Comparison of ENCODE assay signal across 21 cellular contexts in the genomic region with DNA sequence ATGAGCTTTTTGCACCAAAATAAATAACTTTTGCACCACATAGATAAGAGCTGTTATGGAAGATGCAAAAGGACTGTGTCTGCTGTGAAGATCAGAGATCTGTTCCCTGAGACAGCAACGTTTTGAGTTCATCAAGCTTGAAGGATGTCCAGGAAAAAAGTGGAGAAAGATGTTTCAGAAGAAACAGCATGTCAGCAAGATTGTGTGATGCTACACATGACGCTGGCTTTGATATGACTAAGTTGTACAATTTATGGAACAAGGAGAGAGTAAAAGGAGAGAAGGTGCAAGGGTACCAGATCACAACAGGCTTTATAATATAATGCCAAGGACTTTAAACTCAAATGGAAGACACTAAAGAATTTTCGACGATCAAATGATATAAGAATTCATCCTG. TPM values are rescaled to one million over a fixed set of nuclear protein-coding genes. Genes with fewer than 3 reads are reported as not detected.
"Had no signal": no experiment of that assay in that cellular context is flagged by ENCODE, and none has a peak within 500 bp of the region (broad histone marks: within the 10 kb centered on the region; RNA-seq: fewer than 3 reads in every experiment).

No MANE protein-coding gene starts in this region.

- H3K27me3 ChIP-seq: esophagus squamous epithelium, left lung, pancreas, right atrium auricular region, tibial nerve had no signal

- H3K4me3 ChIP-seq: left lung, pancreas, psoas muscle, right atrium auricular region, tibial nerve had no signal

- ATAC-seq: activated CD4-positive, CD25-positive, alpha-beta regulatory T cell treated with anti-CD3 and anti-CD28 coated beads, Interleukin-2, amount 50 U/mL, for 24 hours; activated naive CD4-positive, alpha-beta T cell treated with anti-CD3 and anti-CD28 coated beads, Interleukin-2, amount 50 U/mL, for 72 hours; effector memory CD8-positive, alpha-beta T cell had no signal

- H3K4me3 Mint-ChIP-seq: activated CD4-positive, alpha-beta T cell treated with anti-CD3 and anti-CD28 coated beads, Interleukin-2, amount 10 ng/mL, durations not matched to agents 7 days and 5 days; central memory CD8-positive, alpha-beta T cell; effector memory CD8-positive, alpha-beta T cell; immature natural killer cell; nephron; stimulated activated naive CD8-positive, alpha-beta T cell treated with anti-CD3 and anti-CD28 coated beads, Interleukin-15, Interleukin-2, amounts not matched to agents 100 ng/mL and 50 ng/mL, for 24 hours had no signal

- H3K9me3 Mint-ChIP-seq: activated CD4-positive, alpha-beta T cell treated with anti-CD3 and anti-CD28 coated beads, Interleukin-2, amount 10 ng/mL, durations not matched to agents 7 days and 5 days; nephron; stimulated activated naive CD8-positive, alpha-beta T cell treated with anti-CD3 and anti-CD28 coated beads, Interleukin-15, Interleukin-2, amounts not matched to agents 100 ng/mL and 50 ng/mL, for 24 hours had no signal

- H3K36me3 Mint-ChIP-seq: immature natural killer cell had no signal

- DNase-seq: activated CD4-positive, alpha-beta T cell treated with anti-CD3 and anti-CD28 coated beads, Interleukin-2, amount 10 ng/mL, durations not matched to agents 7 days and 5 days; activated T-cell treated with anti-CD3 and anti-CD28 coated beads, Interleukin-2, amount 50 U/mL, for 1 hour; aorta; effector memory CD8-positive, alpha-beta T cell; esophagus squamous epithelium; immature natural killer cell; left lung; psoas muscle; stimulated activated CD4-positive, alpha-beta T cell treated with anti-CD3 and anti-CD28 coated beads, Interleukin-1b, Interleukin-23, amount 100 ng/mL, for 48 hours had no signal

- H3K27ac ChIP-seq: psoas muscle had no signal

- H3K36me3 ChIP-seq: esophagus squamous epithelium, left lung, pancreas, right atrium auricular region, tibial nerve had no signal

- H3K27ac Mint-ChIP-seq: activated CD4-positive, alpha-beta T cell treated with anti-CD3 and anti-CD28 coated beads, Interleukin-2, amount 10 ng/mL, durations not matched to agents 7 days and 5 days; activated naive CD4-positive, alpha-beta T cell treated with anti-CD3 and anti-CD28 coated beads, Interleukin-2, amount 50 U/mL, for 72 hours; effector memory CD8-positive, alpha-beta T cell; immature natural killer cell; stimulated activated naive CD8-positive, alpha-beta T cell treated with anti-CD3 and anti-CD28 coated beads, Interleukin-15, Interleukin-2, amounts not matched to agents 100 ng/mL and 50 ng/mL, for 24 hours had no signal

- FAIRE-seq: colon, urothelium cell line had no signal

- H3K27me3 Mint-ChIP-seq: brain had no signal

- H3K9me3 ChIP-seq: esophagus squamous epithelium, left lung, pancreas, psoas muscle, right atrium auricular region, tibial nerve had no signal

- H3K4me1 Mint-ChIP-seq: activated CD4-positive, alpha-beta T cell treated with anti-CD3 and anti-CD28 coated beads, Interleukin-2, amount 10 ng/mL, durations not matched to agents 7 days and 5 days; central memory CD8-positive, alpha-beta T cell; immature natural killer cell had no signal

RNA-seq across cellular contexts. Expression of a gene that starts 16.6 kb away (rescaled TPM):
- total RNA-seq: activated CD4-positive, alpha-beta T cell treated with anti-CD3 and anti-CD28 coated beads, Interleukin-2, amount 10 ng/mL, durations not matched to agents 7 days and 5 days; T-helper 2 cell treated with Interferon-gamma antibody and Interleukin-4, amounts not matched to agents 100 ng/mL and 5 ng/mL, for 36 hours had no signal
- polyA plus RNA-seq: immature natural killer cell had no signal
